ENCODE assay signal across 18 cellular contexts in the genomic region with DNA sequence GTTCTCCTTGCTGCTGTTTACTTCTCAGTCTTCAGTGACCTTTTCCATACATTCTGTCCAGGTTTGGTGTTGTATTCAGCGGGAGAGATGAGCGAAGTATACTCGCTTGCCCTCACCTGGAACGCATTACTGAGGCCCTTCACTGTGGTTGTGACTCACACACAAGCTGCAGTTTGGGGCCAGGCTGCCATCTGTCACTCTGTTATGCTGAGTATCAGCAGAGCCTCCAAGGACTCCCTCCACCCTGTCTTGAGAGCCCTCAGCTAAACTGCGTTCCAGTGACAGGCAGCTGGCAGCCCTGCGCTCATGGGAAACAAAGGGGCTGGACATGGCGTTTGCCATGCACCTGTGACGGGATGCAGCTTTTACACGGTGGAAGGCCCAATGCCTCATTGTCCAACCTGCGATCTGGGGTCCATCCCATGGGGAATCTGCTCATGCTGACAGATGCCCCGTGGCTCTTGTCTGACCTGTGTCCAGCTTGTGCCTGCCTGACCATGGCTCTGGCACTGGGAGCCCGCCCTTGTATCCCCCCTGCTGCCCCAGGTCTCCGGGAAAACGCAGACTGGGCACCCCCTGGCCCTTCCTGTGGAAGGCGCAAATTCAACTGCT. TPM values are rescaled to one million over a fixed set of nuclear protein-coding genes. Genes with fewer than 3 reads are reported as not detected.
A peak's percentile ranks its signal among the peaks of the same experiment; 100 is the strongest.
DNase-seq lines count a peak whose midpoint lies in the region; ATAC-seq, FAIRE-seq and TF ChIP-seq lines count a peak whose summit lies in the region.
"Had no signal": no experiment of that assay in that cellular context is flagged by ENCODE, and none has a peak within 500 bp of the region (broad histone marks: within the 10 kb centered on the region; RNA-seq: fewer than 3 reads in every experiment).

No MANE protein-coding gene starts in this region.

- H3K4me3 ChIP-seq in AG09309 (ENCODE audit: control insufficient read depth, low read depth, low read length): no peak overlapping the region
- H3K4me3 ChIP-seq in ascending aorta: no peak overlapping the region
- H3K4me3 ChIP-seq: esophagus squamous epithelium, vagina had no signal

- FAIRE-seq in D721Med (lab: Jason Lieb, UNC): no peak
- FAIRE-seq: G401.6 had no signal

- no peaks in the 10 kb centered on the region for H3K27me3 ChIP-seq in ascending aorta
- H3K27me3 ChIP-seq: vagina had no signal

- peak; percentile 4 for DNase-seq in AG09309 (ENCODE audit: low read depth)
- DNase-seq in Daoy (ENCODE audit: low read depth): peak; percentile 52
- peak; percentile 94 for DNase-seq in NCI-H2171 treated with DMSO at 0.1 percent for 48 hours (lab: John Stamatoyannopoulos, UW)
- no peak for DNase-seq in D721Med (ENCODE audit: insufficient read length, low spot score)
- no peak for DNase-seq in GM13976 (ENCODE audit: low spot score)
- no peak for DNase-seq in anterior cingulate cortex (lab: John Stamatoyannopoulos, UW)
- no peak for DNase-seq in ascending aorta (ENCODE audit: low spot score in 2 of 2)
- DNase-seq: activated effector memory CD4-positive, alpha-beta T cell treated with anti-CD3 and anti-CD28 coated beads, Interleukin-2, amount 50 U/mL, for 16 hours; esophagus squamous epithelium; MM.1S; NCI-H345; OCI-M1; stimulated activated naive CD8-positive, alpha-beta T cell treated with anti-CD3 and anti-CD28 coated beads, Interleukin-15, amount 100 ng/mL, for 72 hours had no signal

- TF ChIP-seq CTCF in AG09309 (IDR thresholded peaks at IDR 0.05; ENCODE audit: control insufficient read depth, insufficient read depth, low read depth, low read length, missing control alignments) (no peak), D721Med (IDR thresholded peaks at IDR 0.05; ENCODE audit: insufficient read depth, missing control alignments) (no peak), GM13976 (IDR thresholded peaks at IDR 0.05; ENCODE audit: borderline replicate concordance, control extremely low read depth, extremely low read depth, insufficient read depth, missing control alignments) (no peak), ascending aorta (IDR thresholded peaks at IDR 0.05) (no peak)

- H3K4me1 ChIP-seq in ascending aorta: peaks cover 3 to 6% of the 10 kb centered on the region in 2 donors

- no peak overlapping the region for H3K27ac ChIP-seq in ascending aorta
- H3K27ac ChIP-seq: esophagus squamous epithelium, parathyroid adenoma, vagina had no signal

- intact Hi-C loops in ascending aorta (cut with DNase I): loop anchor here (10.0 kb wide), 1 partner anchor 116 kb away; the partner anchor contains the start of gene ACSF3

- ATAC-seq in esophagus mucosa: peak; percentile 35
- ATAC-seq: stimulated activated naive CD8-positive, alpha-beta T cell treated with anti-CD3 and anti-CD28 coated beads, Interleukin-15, amount 100 ng/mL, for 72 hours had no signal

- in situ Hi-C loops in GM13976 (cut with MboI; ENCODE audit: low sequenced_read_pairs, unreplicated experiment): no loop called here

- H3K9me3 ChIP-seq in ascending aorta: no peaks in the 10 kb centered on the region
- H3K9me3 ChIP-seq: esophagus squamous epithelium, vagina had no signal

- H3K36me3 ChIP-seq in ascending aorta: no peaks in the 10 kb centered on the region
- H3K36me3 ChIP-seq: esophagus squamous epithelium, vagina had no signal

RNA-seq across cellular contexts. Expression of gene ZNF778, which starts 6.5 kb away (rescaled TPM):
- 3.4 TPM in 2 replicates for total RNA-seq in Daoy (2014; rRNA removed; shearing (Covaris generic))
- total RNA-seq in esophagus mucosa (5.3 TPM), ascending aorta (1.5 TPM)

RNA-seq across cellular contexts. Expression of gene SLC22A31, which starts 10.7 kb away (rescaled TPM):
- not detected in 2 replicates for total RNA-seq in Daoy (2014; rRNA removed; shearing (Covaris generic))
- total RNA-seq in esophagus mucosa: not detected
- not detected for total RNA-seq in ascending aorta
- total RNA-seq: activated CD8-positive, alpha-beta memory T cell treated with anti-CD3 and anti-CD28 coated beads for 36 hours; esophagus squamous epithelium; vagina had no signal

RNA-seq across cellular contexts. Expression of gene CDH15, which starts 39.5 kb away (rescaled TPM):
- not detected in 2 replicates for total RNA-seq in Daoy (2014; rRNA removed; shearing (Covaris generic))
- total RNA-seq in esophagus mucosa (not detected), ascending aorta (not detected)
- total RNA-seq: activated CD8-positive, alpha-beta memory T cell treated with anti-CD3 and anti-CD28 coated beads for 36 hours; esophagus squamous epithelium; vagina had no signal

Comparison
In these comparisons a context has a peak if more than half of its experiments do, and no peak if none do; other contexts are left out.
1. DNase-seq: peak in AG09309 (single experiment), Daoy (single experiment) and NCI-H2171 treated with DMSO at 0.1 percent for 48 hours (single experiment); none in D721Med (single experiment), GM13976 (single experiment), anterior cingulate cortex (0 of 58) and ascending aorta (0 of 2).